Comparison of ENCODE assay signal across 1 cellular context in genomic region chr11:44788536-44789227, GRCh38.
A peak's percentile ranks its signal among the peaks of the same experiment; 100 is the strongest.
TF ChIP-seq lines count a peak whose summit lies in the region.

No MANE protein-coding gene starts in this region.

TF ChIP-seq in IMR-90, 13 proteins besides CTCF, POLR2A, EP300 and RAD21:
- TF ChIP-seq NFE2L2 (IDR thresholded peaks at IDR 0.05; ENCODE audit: low read depth, low read length) (no peak), BHLHE40 (IDR thresholded peaks at IDR 0.05; ENCODE audit: low read depth, low read length) (peak; percentile 86)
